In genomic region chr4:85884251-85884650, GRCh38 we compare ENCODE assay signal across 25 cellular contexts.
"Had no signal": no experiment of that assay in that cellular context is flagged by ENCODE, and none has a peak within 500 bp of the region (broad histone marks: within the 10 kb centered on the region; RNA-seq: fewer than 3 reads in every experiment).

No MANE protein-coding gene starts in this region.

- H3K4me3 Mint-ChIP-seq: immature natural killer cell; naive thymus-derived CD8-positive, alpha-beta T cell; stimulated activated memory B cell treated with anti-CD40 and anti-IgM and Interleukin-4, amounts not matched to agents 10 μg/mL and 1 μg/mL and 100 μg/mL, for 72 hours; stimulated activated naive CD8-positive, alpha-beta T cell treated with anti-CD3 and anti-CD28 coated beads, Interleukin-15, amount 100 ng/mL, for 72 hours; type B pancreatic cell had no signal

- H3K4me2 ChIP-seq: smooth muscle cell had no signal

- DNase-seq: hypothalamus; immature natural killer cell; kidney; left ventricle myocardium inferior; naive thymus-derived CD8-positive, alpha-beta T cell; occipital lobe; ovary; right lobe of liver; stimulated activated CD4-positive, alpha-beta T cell treated with anti-CD3 and anti-CD28 coated beads, Interleukin-1b, Interleukin-23, amount 100 ng/mL, for 48 hours; stimulated activated CD4-positive, alpha-beta T cell treated with anti-CD3 and anti-CD28 coated beads, Interleukin-2, amount 100 ng/mL, for 48 hours; stimulated activated CD4-positive, alpha-beta T cell treated with anti-CD3 and anti-CD28 coated beads, Interleukin-4, amount 100 ng/mL, for 4 hours; stimulated activated CD8-positive, alpha-beta memory T cell treated with anti-CD3 and anti-CD28 coated beads, Interleukin-4, amount 100 ng/mL, for 48 hours; stimulated activated naive CD4-positive, alpha-beta T cell treated with Interleukin-2 at 50 U/mL for 16 hours; stimulated activated naive CD8-positive, alpha-beta T cell treated with anti-CD3 and anti-CD28 coated beads, Interleukin-15, amount 100 ng/mL, for 72 hours; substantia nigra; uterus had no signal

- H3K27ac ChIP-seq: left ventricle myocardium inferior, neutrophil, ovary, right atrium auricular region, right lobe of liver, tibial nerve, uterus had no signal

- H3K4me1 ChIP-seq: left ventricle myocardium inferior, right atrium auricular region, right lobe of liver, tibial nerve, uterus had no signal

- H3K27ac Mint-ChIP-seq: immature natural killer cell; naive thymus-derived CD8-positive, alpha-beta T cell; progenitor cell of endocrine pancreas; stimulated activated memory B cell treated with anti-CD40 and anti-IgM and Interleukin-4, amounts not matched to agents 10 μg/mL and 1 μg/mL and 100 μg/mL, for 72 hours; stimulated activated naive CD8-positive, alpha-beta T cell treated with anti-CD3 and anti-CD28 coated beads, Interleukin-15, amount 100 ng/mL, for 72 hours; type B pancreatic cell had no signal

- H3K9me3 ChIP-seq: left ventricle myocardium inferior, neutrophil, ovary, right atrium auricular region, right lobe of liver, tibial nerve, uterus had no signal

- H3K4me3 ChIP-seq: left ventricle myocardium inferior, lung, ovary, right atrium auricular region, right lobe of liver, smooth muscle cell, tibial nerve, uterus had no signal

- FAIRE-seq: islet of Langerhans, kidney had no signal

- H3K4me1 Mint-ChIP-seq: immature natural killer cell; naive thymus-derived CD8-positive, alpha-beta T cell; stimulated activated naive CD8-positive, alpha-beta T cell treated with anti-CD3 and anti-CD28 coated beads, Interleukin-15, amount 100 ng/mL, for 72 hours had no signal

- H3K36me3 ChIP-seq: left ventricle myocardium inferior, neutrophil, ovary, right atrium auricular region, right lobe of liver, tibial nerve, uterus had no signal

- H3K36me3 Mint-ChIP-seq: immature natural killer cell; naive thymus-derived CD8-positive, alpha-beta T cell; type B pancreatic cell had no signal

- H3K27me3 ChIP-seq: neutrophil, ovary, right atrium auricular region, right lobe of liver, tibial nerve, uterus had no signal

- H3K27me3 Mint-ChIP-seq: naive thymus-derived CD8-positive, alpha-beta T cell; progenitor cell of endocrine pancreas; stimulated activated memory B cell treated with anti-CD40 and anti-IgM and Interleukin-4, amounts not matched to agents 10 μg/mL and 1 μg/mL and 100 μg/mL, for 72 hours; stimulated activated naive CD8-positive, alpha-beta T cell treated with anti-CD3 and anti-CD28 coated beads, Interleukin-15, amount 100 ng/mL, for 72 hours; type B pancreatic cell had no signal

- H3K9me3 Mint-ChIP-seq: naive thymus-derived CD8-positive, alpha-beta T cell; stimulated activated memory B cell treated with anti-CD40 and anti-IgM and Interleukin-4, amounts not matched to agents 10 μg/mL and 1 μg/mL and 100 μg/mL, for 72 hours; stimulated activated naive CD8-positive, alpha-beta T cell treated with anti-CD3 and anti-CD28 coated beads, Interleukin-15, amount 100 ng/mL, for 72 hours; type B pancreatic cell had no signal
